9 cellular contexts compared by ENCODE assay signal in the genomic region with DNA sequence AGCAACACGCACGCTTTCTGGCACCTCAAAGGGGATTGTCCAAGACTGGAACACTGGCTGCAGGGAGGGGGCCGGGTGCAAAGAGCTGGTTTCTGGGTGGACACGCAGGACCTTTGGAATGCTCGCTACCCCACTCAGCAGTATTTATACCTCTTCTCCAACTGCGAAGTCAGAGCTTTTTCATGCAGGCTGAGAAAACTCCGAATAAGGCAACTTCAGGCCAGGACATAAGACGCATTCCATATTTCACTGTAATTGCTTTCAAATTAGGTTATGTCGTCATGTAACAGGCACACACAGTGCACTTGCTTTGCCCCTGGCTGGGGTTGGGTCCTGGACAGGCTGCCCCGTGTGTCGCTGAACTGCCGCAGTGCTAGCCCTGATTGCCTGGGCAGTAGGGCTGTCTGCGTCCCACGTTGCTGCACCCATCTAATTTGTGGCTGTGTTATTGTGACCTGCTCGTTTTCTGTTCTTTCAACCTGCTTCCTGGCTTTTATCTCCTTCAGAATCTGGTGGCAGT. TPM values are rescaled to one million over a fixed set of nuclear protein-coding genes. Genes with fewer than 3 reads are reported as not detected.
A peak's percentile ranks its signal among the peaks of the same experiment; 100 is the strongest.
DNase-seq lines count a peak whose midpoint lies in the region; ATAC-seq, FAIRE-seq and TF ChIP-seq lines count a peak whose summit lies in the region.
"Had no signal": no experiment of that assay in that cellular context is flagged by ENCODE, and none has a peak within 500 bp of the region (broad histone marks: within the 10 kb centered on the region; RNA-seq: fewer than 3 reads in every experiment).

No MANE protein-coding gene starts in this region.

- H3K27ac ChIP-seq in HL-60 (replicated peaks) = peak overlapping the region; percentile 58

- no peak for DNase-seq in HL-60 (ENCODE audit: low read depth in 1 of 2, low spot score in 1 of 2)
- peak; percentile 89 to 98 for DNase-seq in cardiac fibroblast (ENCODE audit: low read depth in 2 of 2)
- DNase-seq in kidney tubule cell (ENCODE audit: low spot score) = peak; percentile 96
- peak; percentile 80 for DNase-seq in stromal cell of bone marrow (ENCODE audit: low read depth)
- DNase-seq in NCI-H510A treated with DMSO at 0.1 percent for 48 hours (lab: John Stamatoyannopoulos, UW) = no peak
- DNase-seq in frontal cortex (ENCODE audit: low spot score in 2 of 2) = no peak

- FAIRE-seq in frontal cortex (lab: Jason Lieb, UNC) = no peak

- ATAC-seq in HG02623 (IDR thresholded peaks at IDR 0.05; ENCODE audit: unreplicated experiment) (no peak), GM21576 (IDR thresholded peaks at IDR 0.05; ENCODE audit: unreplicated experiment) (no peak)

- TF ChIP-seq CTCF in HL-60 (IDR thresholded peaks at IDR 0.05; ENCODE audit: insufficient read depth, low read length) (no peak), cardiac fibroblast (IDR thresholded peaks at IDR 0.05; ENCODE audit: low read depth, low read length) (no peak)

- no peaks in the 10 kb centered on the region for H3K27me3 ChIP-seq in HL-60 (ENCODE audit: insufficient read depth, poor library complexity, severe bottlenecking)

- H3K4me3 ChIP-seq in HL-60 (replicated peaks; ENCODE audit: insufficient read depth, low read length) (no peak overlapping the region), cardiac fibroblast (replicated peaks in 1 of 2; ENCODE audit: low read depth in 2 of 2, low read length in 2 of 2) (no peak overlapping the region)
- H3K4me3 ChIP-seq: HAP-1 had no signal

RNA-seq across cellular contexts. Expression of a gene that starts 44.5 kb away (rescaled TPM):
- total RNA-seq in frontal cortex = 50.1 TPM

RNA-seq across cellular contexts. Expression of a gene that starts 52.3 kb away (rescaled TPM):
- total RNA-seq in frontal cortex = under 0.01 TPM

Comparison
In these comparisons a context has a peak if more than half of its experiments do, and no peak if none do; other contexts are left out.
1. DNase-seq: peak in cardiac fibroblast (2 of 2), kidney tubule cell (single experiment) and stromal cell of bone marrow (single experiment); none in HL-60 (0 of 2), NCI-H510A treated with DMSO at 0.1 percent for 48 hours (single experiment) and frontal cortex (0 of 2).